In genomic region chr12:65728348-65728912, GRCh38 we compare ENCODE assay signal across 2 cellular contexts.
TF ChIP-seq lines count a peak whose summit lies in the region.

No MANE protein-coding gene starts in this region.

TF ChIP-seq in IMR-90, 13 proteins besides CTCF, POLR2A, EP300 and RAD21:
- TF ChIP-seq ELK1 (IDR thresholded peaks at IDR 0.05; ENCODE audit: borderline replicate concordance, low read depth, low read length) (no peak), CEBPB (IDR thresholded peaks at IDR 0.05; ENCODE audit: low read depth, low read length) (no peak), CHD1 (IDR thresholded peaks at IDR 0.05; ENCODE audit: low read depth, low read length) (no peak), SMC3 (IDR thresholded peaks at IDR 0.05; ENCODE audit: low read depth, low read length) (no peak), USF2 (IDR thresholded peaks at IDR 0.05; ENCODE audit: low read depth, low read length) (no peak), FOS (IDR thresholded peaks at IDR 0.05; ENCODE audit: low read depth, low read length) (no peak), MXI1 (IDR thresholded peaks at IDR 0.05; ENCODE audit: borderline replicate concordance, low read depth, low read length) (no peak), NFE2L2 (IDR thresholded peaks at IDR 0.05; ENCODE audit: low read depth, low read length) (no peak), MAZ (IDR thresholded peaks at IDR 0.05; ENCODE audit: borderline replicate concordance, low read depth, low read length) (no peak), RFX5 (IDR thresholded peaks at IDR 0.05; ENCODE audit: low read depth, low read length) (no peak), BHLHE40 (IDR thresholded peaks at IDR 0.05; ENCODE audit: low read depth, low read length) (no peak), MAFK (IDR thresholded peaks at IDR 0.05; ENCODE audit: low read depth, low read length) (no peak), RCOR1 (IDR thresholded peaks at IDR 0.05; ENCODE audit: insufficient replicate concordance, low read length) (no peak)

TF ChIP-seq in endothelial cell of umbilical vein, 7 proteins besides CTCF, POLR2A, EP300 and RAD21:
- TF ChIP-seq MYC (IDR thresholded peaks at IDR 0.05; ENCODE audit: low read depth, low read length) = no peak
- no peak for TF ChIP-seq GATA2 (IDR thresholded peaks at IDR 0.05; ENCODE audit: insufficient read depth, insufficient read length, low read depth, low read length)
- no peak for TF ChIP-seq MAX (IDR thresholded peaks at IDR 0.05; ENCODE audit: insufficient read depth, insufficient read length)
- TF ChIP-seq POLR2AphosphoS5 (IDR thresholded peaks at IDR 0.05; ENCODE audit: insufficient read depth, low read depth, low read length) = no peak
- no peak for TF ChIP-seq EZH2 (IDR thresholded peaks at IDR 0.05; ENCODE audit: borderline replicate concordance, low read depth, low read length, severe bottlenecking)
- no peak for TF ChIP-seq FOS (IDR thresholded peaks at IDR 0.05; ENCODE audit: borderline replicate concordance, insufficient read depth, low read length)
